25 cellular contexts compared by ENCODE assay signal in the genomic region with DNA sequence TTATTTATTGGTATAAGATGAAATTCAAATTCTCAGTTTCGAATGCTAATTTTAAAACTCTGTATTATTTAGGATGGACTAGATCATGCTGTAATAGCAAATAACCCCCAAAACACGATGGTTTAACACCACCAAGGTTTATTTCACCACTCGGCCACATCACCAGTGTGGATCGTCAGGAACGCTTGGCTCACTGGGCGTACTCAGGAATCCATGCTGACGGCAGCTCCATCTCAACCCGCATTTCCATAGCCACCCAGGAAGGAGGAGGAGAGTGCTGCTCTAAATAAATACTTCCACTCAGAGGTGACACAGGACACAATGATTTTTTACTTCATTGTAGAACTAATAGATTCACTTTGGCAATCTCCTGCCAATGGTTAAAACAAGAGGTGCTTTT.
"Had no signal": no experiment of that assay in that cellular context is flagged by ENCODE, and none has a peak within 500 bp of the region (broad histone marks: within the 10 kb centered on the region; RNA-seq: fewer than 3 reads in every experiment).

No MANE protein-coding gene starts in this region.

- H3K9me3 ChIP-seq: lower lobe of right lung, pancreas, prostate gland, tibial nerve, upper lobe of left lung had no signal

- H3K27me3 ChIP-seq: left lung, pancreas, tibial nerve, upper lobe of left lung had no signal

- H3K27ac ChIP-seq: left lung, lower lobe of right lung, pancreas, prostate gland, skin epidermis, tibial nerve, upper lobe of left lung had no signal

- H3K36me3 ChIP-seq: left lung, lower lobe of right lung, pancreas, prostate gland, tibial nerve, upper lobe of left lung had no signal

- DNase-seq: hypothalamus; immature natural killer cell; kidney; left colon; left lung; lower lobe of right lung; mammary epithelial cell; mesenchymal stem cell; naive thymus-derived CD8-positive, alpha-beta T cell; nucleus accumbens; pancreas; posterior cingulate gyrus; retina; right cardiac atrium; stimulated activated CD4-positive, alpha-beta T cell treated with anti-CD3 and anti-CD28 coated beads, Interleukin-4, amount 100 ng/mL, for 4 hours; stimulated activated CD8-positive, alpha-beta memory T cell treated with anti-CD3 and anti-CD28 coated beads, Interleukin-4, amount 100 ng/mL, for 48 hours; stimulated activated naive CD4-positive, alpha-beta T cell treated with Interleukin-2 at 50 U/mL for 16 hours; stimulated activated naive CD8-positive, alpha-beta T cell treated with anti-CD3 and anti-CD28 coated beads, Interleukin-15, amount 100 ng/mL, for 72 hours; substantia nigra; upper lobe of left lung had no signal

- H3K4me1 ChIP-seq: left lung, lower lobe of right lung, pancreas, prostate gland, tibial nerve, upper lobe of left lung had no signal

- ATAC-seq: left colon; left lung; lower lobe of right lung; naive thymus-derived CD8-positive, alpha-beta T cell; pancreas; right cardiac atrium; sciatic nerve; stimulated activated memory B cell treated with anti-CD40 and anti-IgM and Interleukin-4, amounts not matched to agents 10 μg/mL and 1 μg/mL and 100 μg/mL, for 72 hours; stimulated activated naive CD8-positive, alpha-beta T cell treated with anti-CD3 and anti-CD28 coated beads, Interleukin-15, amount 100 ng/mL, for 72 hours had no signal

- H3K4me3 ChIP-seq: left lung, lower lobe of right lung, pancreas, prostate gland, skin epidermis, tibial nerve, upper lobe of left lung had no signal
